ENCODE assay signal across 8 cellular contexts in genomic region chr9:133478851-133479711, GRCh38. TPM values are rescaled to one million over a fixed set of nuclear protein-coding genes. Genes with fewer than 3 reads are reported as not detected.
A peak's percentile ranks its signal among the peaks of the same experiment; 100 is the strongest.
DNase-seq lines count a peak whose midpoint lies in the region; ATAC-seq and TF ChIP-seq lines count a peak whose summit lies in the region.

TSS of gene SLC2A6 (minus strand) at chr9:133479099. CDS start at chr9:133479059, 40 bp downstream.

- H3K4me2 ChIP-seq in PC-3 (ENCODE audit: low read length), result peak within 1 kb of the TSS; percentile 97

- intact Hi-C loops in PC-3 (cut with micrococcal nuclease), result no loop called here

- H2AFZ ChIP-seq in PC-3 (ENCODE audit: low read length), result peak within 1 kb of the TSS; percentile 98

- TF ChIP-seq CTCF in PC-3 (conservative IDR thresholded peaks at IDR 0.05; ENCODE audit: low read depth, low read length), result no peak

- H3K27ac ChIP-seq in PC-3 (ENCODE audit: low read length), result no peak within 1 kb of the TSS

- H3K9me3 ChIP-seq in PC-3 (ENCODE audit: low read length) (no peaks in the 10 kb centered on the region), mucosa of stomach (ENCODE audit: control insufficient read depth, low read length) (no peaks in the 10 kb centered on the region)

- POLR2A ChIA-PET in PC-3 (lab: Charles Lee; ENCODE audit: unreplicated experiment), result no interaction called here

- CTCF ChIA-PET in PC-3 (lab: Charles Lee), result no interaction called here

- H3K4me3 ChIP-seq in PC-3 (ENCODE audit: low read length) (peak within 1 kb of the TSS; percentile 75), mucosa of stomach (ENCODE audit: low read length) (peak within 1 kb of the TSS; percentile 31)

- H4K20me1 ChIP-seq in PC-3 (ENCODE audit: low read length), result no peaks in the 10 kb centered on the region

- H3K9me3 Mint-ChIP-seq in activated T-cell treated with anti-CD3 and anti-CD28 coated beads, Interleukin-2, amount 50 U/mL, for 24 hours, result no peaks in the 10 kb centered on the region

- H3K4me1 Mint-ChIP-seq in activated T-cell treated with anti-CD3 and anti-CD28 coated beads, Interleukin-2, amount 50 U/mL, for 24 hours (ENCODE audit: low read depth), result peaks cover 9% of the 10 kb centered on the region

- DNase-seq in DMS 273 (lab: John Stamatoyannopoulos, UW; ENCODE audit: unreplicated experiment) (peak; percentile 92), HUDEP-2 (lab: John Stamatoyannopoulos, UW; ENCODE audit: unreplicated experiment in 76 of 76) (peak in 63 of 76 experiments; percentile 7 to 75 (median 57)), PC-3 (peak; percentile 75)
- peak; percentile 88 for DNase-seq in activated T-cell treated with anti-CD3 and anti-CD28 coated beads, Interleukin-2, amount 50 U/mL, for 24 hours
- peak; percentile 45 to 70 for DNase-seq in stimulated activated CD8-positive, alpha-beta memory T cell treated with anti-CD3 and anti-CD28 coated beads, Interleukin-4, amount 100 ng/mL, for 4 hours (ENCODE audit: low read depth in 2 of 2, low spot score in 1 of 2)

- peak within 1 kb of the TSS; percentile 59 for H3K27ac Mint-ChIP-seq in activated T-cell treated with anti-CD3 and anti-CD28 coated beads, Interleukin-2, amount 50 U/mL, for 24 hours

- peaks cover 11% of the 10 kb centered on the region for H3K79me2 ChIP-seq in PC-3 (ENCODE audit: low read length)

- BruUV-seq in PC-3 (replicated peaks; lab: Mats Ljungman, UMichigan), result no TSS peak

- ATAC-seq in GM21423 (IDR thresholded peaks at IDR 0.05; ENCODE audit: unreplicated experiment) (peak; percentile 84), PC-3 (peak; percentile 99), esophagus mucosa (peak; percentile 87)

- no peaks in the 10 kb centered on the region for H3K9me2 ChIP-seq in PC-3 (replicated peaks; ENCODE audit: low read length)

- H3K27me3 Mint-ChIP-seq in activated T-cell treated with anti-CD3 and anti-CD28 coated beads, Interleukin-2, amount 50 U/mL, for 24 hours, result no peaks in the 10 kb centered on the region

- H3K4me1 ChIP-seq in PC-3 (ENCODE audit: insufficient read depth, low read length), result peaks cover 10% of the 10 kb centered on the region
- H3K4me1 ChIP-seq in mucosa of stomach (ENCODE audit: control insufficient read depth, insufficient read depth, low read length), result peaks cover 17% of the 10 kb centered on the region

- no peaks in the 10 kb centered on the region for H3F3A ChIP-seq in PC-3 (ENCODE audit: low read length, unreplicated experiment)

- H3K36me3 ChIP-seq in PC-3 (ENCODE audit: low read depth, low read length) (no peaks in the 10 kb centered on the region; the same call in 1 of the 2 replicates), mucosa of stomach (ENCODE audit: control insufficient read depth, insufficient read depth, low read length) (no peaks in the 10 kb centered on the region)

- H3K4me3 Mint-ChIP-seq in activated T-cell treated with anti-CD3 and anti-CD28 coated beads, Interleukin-2, amount 50 U/mL, for 24 hours, result peak within 1 kb of the TSS; percentile 77

- peak within 1 kb of the TSS; percentile 79 for H3K9ac ChIP-seq in PC-3 (ENCODE audit: low read length)
- peak within 1 kb of the TSS; percentile 43 for H3K9ac ChIP-seq in mucosa of stomach (ENCODE audit: low read length)

- peaks cover 7% of the 10 kb centered on the region for H3K36me3 Mint-ChIP-seq in activated T-cell treated with anti-CD3 and anti-CD28 coated beads, Interleukin-2, amount 50 U/mL, for 24 hours (ENCODE audit: low read depth)

- H3K27me3 ChIP-seq in PC-3 (ENCODE audit: low read length) (no peaks in the 10 kb centered on the region), mucosa of stomach (ENCODE audit: control insufficient read depth, insufficient read depth, low read length) (peaks cover 2% of the 10 kb centered on the region)

RNA-seq across cellular contexts. Expression of gene SLC2A6, which starts in this region (rescaled TPM):
- total RNA-seq in PC-3 (2014; rRNA removed), result 20.5 and 21.7 TPM in 2 replicates
- 0.80 TPM for total RNA-seq in esophagus mucosa

Comparison
In these comparisons a context has a peak if more than half of its experiments do, and no peak if none do; other contexts are left out.
1. RNA of gene SLC2A6 (total RNA-seq): 20.5 to 21.7 TPM in PC-3; 0.80 TPM in esophagus mucosa (single experiment); every median in the first group is over 10 times any median in the second.
2. Peak in ATAC-seq in esophagus mucosa; RNA of the gene not detected or under 1 TPM.
3. Peak in every context shown above with its lines, with median percentiles within 50 percentile points of each other: DNase-seq and ATAC-seq.